In genomic region chr10:5891009-5891408, GRCh38 we compare ENCODE assay signal across 9 cellular contexts. TPM values are rescaled to one million over a fixed set of nuclear protein-coding genes. Genes with fewer than 3 reads are reported as not detected.
DNase-seq lines count a peak whose midpoint lies in the region; ATAC-seq and TF ChIP-seq lines count a peak whose summit lies in the region.
"Had no signal": no experiment of that assay in that cellular context is flagged by ENCODE, and none has a peak within 500 bp of the region (broad histone marks: within the 10 kb centered on the region; RNA-seq: fewer than 3 reads in every experiment).

No MANE protein-coding gene starts in this region.

- H3K27ac ChIP-seq in tibial nerve: peak overlapping the region in 3 of 4 donors; percentile 60 to 86 (median 86)

- 42% methylated on average over 7 of the region's 7 CpGs for WGBS in lower leg skin, 2 donors
- WGBS in tibial nerve, 2 donors: 70% methylated on average over 7 of the region's 7 CpGs

- TF ChIP-seq POLR2A in lower leg skin (IDR thresholded peaks at IDR 0.05): no peak
- no peak for TF ChIP-seq POLR2A in tibial nerve (IDR thresholded peaks at IDR 0.05)

- peak overlapping the region; percentile 92 for H3K27ac Mint-ChIP-seq in activated T-cell treated with anti-CD3 and anti-CD28 coated beads, Interleukin-2, amount 50 U/mL, for 72 hours

- no peaks in the 10 kb centered on the region for H3K9me3 Mint-ChIP-seq in activated T-cell treated with anti-CD3 and anti-CD28 coated beads, Interleukin-2, amount 50 U/mL, for 72 hours

- H3K36me3 Mint-ChIP-seq in activated T-cell treated with anti-CD3 and anti-CD28 coated beads, Interleukin-2, amount 50 U/mL, for 72 hours (ENCODE audit: insufficient read depth in 2 of 2): peaks cover 3 to 22% of the 10 kb centered on the region in 2 donors

- ATAC-seq in activated T-cell treated with anti-CD3 and anti-CD28 coated beads, Interleukin-2, amount 50 U/mL, for 72 hours (replicated peaks in 1 of 2): no peak
- ATAC-seq in HG03139 (IDR thresholded peaks at IDR 0.05; ENCODE audit: unreplicated experiment): no peak
- ATAC-seq in HG03135 (IDR thresholded peaks at IDR 0.05; ENCODE audit: unreplicated experiment): no peak

- no peaks in the 10 kb centered on the region for H3K27me3 Mint-ChIP-seq in activated T-cell treated with anti-CD3 and anti-CD28 coated beads, Interleukin-2, amount 50 U/mL, for 72 hours (ENCODE audit: low read depth)

- H3K4me3 ChIP-seq in lower leg skin (ENCODE audit: low read depth, poor library complexity, severe bottlenecking): peak overlapping the region; percentile 58
- peak overlapping the region; percentile 67 to 97 (median 81) for H3K4me3 ChIP-seq in tibial nerve

- TF ChIP-seq CTCF in lower leg skin (IDR thresholded peaks at IDR 0.05): no peak
- no peak for TF ChIP-seq CTCF in tibial nerve (IDR thresholded peaks at IDR 0.05)

- DNase-seq in activated T-cell treated with anti-CD3 and anti-CD28 coated beads, Interleukin-2, amount 50 U/mL, for 72 hours: no peak
- DNase-seq in activated T-cell treated with anti-CD3 and anti-CD28 coated beads for 4 hours (no peak), astrocyte of the hippocampus (ENCODE audit: low read depth, low spot score) (peak; percentile 12), lower leg skin (ENCODE audit: low spot score in 2 of 2) (peak in 1 of 2 donors; percentile 54), tibial nerve (ENCODE audit: low spot score in 2 of 2) (no peak), DMS153 (lab: John Stamatoyannopoulos, UW) (no peak)
- DNase-seq: DMS79 treated with DMSO at 0.1 percent for 48 hours had no signal

- H3K27me3 ChIP-seq in tibial nerve: no peaks in the 10 kb centered on the region

- H3K36me3 ChIP-seq in tibial nerve: peaks cover 0 to 35% (median 13%) of the 10 kb centered on the region in 3 donors

- no peaks in the 10 kb centered on the region for H3K9me3 ChIP-seq in tibial nerve

- intact Hi-C loops in lower leg skin (cut with DNase I; ENCODE audit: low total_unique reads): no loop called here

- H3K4me1 Mint-ChIP-seq in activated T-cell treated with anti-CD3 and anti-CD28 coated beads, Interleukin-2, amount 50 U/mL, for 72 hours (ENCODE audit: low read depth): peaks cover 66% of the 10 kb centered on the region

- peak overlapping the region; percentile 94 for H3K4me3 Mint-ChIP-seq in activated T-cell treated with anti-CD3 and anti-CD28 coated beads, Interleukin-2, amount 50 U/mL, for 72 hours

- peaks cover 0 to 56% (median 31%) of the 10 kb centered on the region in 4 donors for H3K4me1 ChIP-seq in tibial nerve

- no peak for TF ChIP-seq EP300 in tibial nerve (IDR thresholded peaks at IDR 0.05)

RNA-seq across cellular contexts. Expression of gene FBH1, which starts 1.0 kb away (rescaled TPM):
- total RNA-seq in activated T-cell treated with anti-CD3 and anti-CD28 coated beads, Interleukin-2, amount 50 U/mL, for 72 hours: 10 to 100 TPM; 51.0 to 53.6 TPM
- 100 to 1,000 TPM in 1 of 4 donors, 10 to 100 TPM in 3; 76.0 to 100 (median 92.2) TPM for total RNA-seq in lower leg skin
- 100 to 1,000 TPM in 2 of 4 donors, 10 to 100 TPM in 2; 64.0 to 109 (median 96.6) TPM for total RNA-seq in tibial nerve

RNA-seq across cellular contexts. Expression of gene ANKRD16, which starts 1.3 kb away (rescaled TPM):
- total RNA-seq in activated T-cell treated with anti-CD3 and anti-CD28 coated beads, Interleukin-2, amount 50 U/mL, for 72 hours: 1 to 10 TPM; 3.9 to 5.8 TPM
- total RNA-seq in lower leg skin (10 to 100 TPM in 3 of 4 donors, 1 to 10 TPM in 1; 9.0 to 23.3 (median 16.6) TPM), tibial nerve (10 to 100 TPM; 20.5 to 24.0 (median 21.2) TPM)
